In genomic region chr17:4789951-4790704, GRCh38 we compare ENCODE assay signal across 8 cellular contexts. TPM values are rescaled to one million over a fixed set of nuclear protein-coding genes. Genes with fewer than 3 reads are reported as not detected.
DNase-seq lines count a peak whose midpoint lies in the region; ATAC-seq, FAIRE-seq and TF ChIP-seq lines count a peak whose summit lies in the region.

No MANE protein-coding gene starts in this region.

- peak overlapping the region; percentile 78 for H3K4me3 Mint-ChIP-seq in activated naive CD8-positive, alpha-beta T cell treated with anti-CD3 and anti-CD28 coated beads, Interleukin-2, amount 50 U/mL, for 24 hours
- H3K4me3 Mint-ChIP-seq in type B pancreatic cell: peak overlapping the region; percentile 83

- no peaks in the 10 kb centered on the region for H4K20me1 ChIP-seq in SU-DHL-6 (ENCODE audit: low read depth, low read length)

- peaks cover 2% of the 10 kb centered on the region for H3K36me3 Mint-ChIP-seq in activated naive CD8-positive, alpha-beta T cell treated with anti-CD3 and anti-CD28 coated beads, Interleukin-2, amount 50 U/mL, for 24 hours (ENCODE audit: low read depth)
- H3K36me3 Mint-ChIP-seq in type B pancreatic cell: no peaks in the 10 kb centered on the region

- H3K27ac ChIP-seq in SU-DHL-6 (ENCODE audit: low read depth, low read length) (no peak overlapping the region), heart left ventricle (peak overlapping the region; percentile 90 to 99 (median 96))

- peaks cover 0 to 50% (median 36%) of the 10 kb centered on the region in 12 donors for H3K4me1 ChIP-seq in heart left ventricle

- intact Hi-C loops in heart left ventricle (cut with DNase I) (loop anchor here (1.0 to 10.0 kb wide), 10 partner anchors 43 to 99 kb away; partner anchors contain the start of genes MED11 (in 8 of the 10), ARRB2 (in 3 of the 10), CXCL16 (in 1 of the 10) and MINK1 (in 1 of the 10)), posterior cingulate gyrus (cut with DNase I) (loop anchor here (5.0 kb wide), 4 partner anchors 47 to 112 kb away; partner anchors contain the start of genes ARRB2, CHRNE and MED11)

- H3K9me2 ChIP-seq in SU-DHL-6 (replicated peaks; ENCODE audit: insufficient read depth, low read length): no peaks in the 10 kb centered on the region

- H3F3A ChIP-seq in SU-DHL-6 (ENCODE audit: insufficient read depth): 0 out of 2 replicates have a peak, but pooled peaks cover 5% of the 10 kb centered on the region

- DNase-seq in GM03348 (ENCODE audit: low spot score) (peak; percentile 96), H54 (ENCODE audit: insufficient read length, low spot score) (peak; percentile 88), MG63 (peak; percentile 76), heart left ventricle (peak; percentile 87 to 94 (median 91)), posterior cingulate gyrus (peak; percentile 72 to 97 (median 86)), type B pancreatic cell (ENCODE audit: extremely low spot score, unreplicated experiment) (peak; percentile 90)
- peak; percentile 87 for DNase-seq in activated naive CD8-positive, alpha-beta T cell treated with anti-CD3 and anti-CD28 coated beads, Interleukin-2, amount 50 U/mL, for 24 hours

- no peaks in the 10 kb centered on the region for H3K9me3 Mint-ChIP-seq in activated naive CD8-positive, alpha-beta T cell treated with anti-CD3 and anti-CD28 coated beads, Interleukin-2, amount 50 U/mL, for 24 hours
- H3K9me3 Mint-ChIP-seq in type B pancreatic cell: no peaks in the 10 kb centered on the region

- H3K4me1 Mint-ChIP-seq in activated naive CD8-positive, alpha-beta T cell treated with anti-CD3 and anti-CD28 coated beads, Interleukin-2, amount 50 U/mL, for 24 hours: peaks cover 27% of the 10 kb centered on the region
- peaks cover 14% of the 10 kb centered on the region for H3K4me1 Mint-ChIP-seq in type B pancreatic cell (ENCODE audit: unreplicated experiment)

- no peaks in the 10 kb centered on the region for H3K79me2 ChIP-seq in SU-DHL-6 (ENCODE audit: insufficient read depth, low read length)

- no peak for FAIRE-seq in H54 (lab: Jason Lieb, UNC)

- 0 to 1% (median 0%) methylated on average over 33 to 91 of the region's 91 CpGs for WGBS in heart left ventricle, 4 donors

- peak overlapping the region; percentile 35 for H3K27ac Mint-ChIP-seq in activated naive CD8-positive, alpha-beta T cell treated with anti-CD3 and anti-CD28 coated beads, Interleukin-2, amount 50 U/mL, for 24 hours
- peak overlapping the region; percentile 84 for H3K27ac Mint-ChIP-seq in type B pancreatic cell

- H3K27me3 ChIP-seq in MG63: no peaks in the 10 kb centered on the region
- H3K27me3 ChIP-seq in SU-DHL-6 (ENCODE audit: low read length): no peaks in the 10 kb centered on the region
- H3K27me3 ChIP-seq in heart left ventricle: peaks cover 0 to 15% (median 7%) of the 10 kb centered on the region in 9 donors

- H3K4me3 ChIP-seq in MG63 (peak overlapping the region; percentile 52), SU-DHL-6 (ENCODE audit: insufficient read depth, low read length, poor library complexity, severe bottlenecking) (peak overlapping the region; percentile 60), heart left ventricle (peak overlapping the region; percentile 49 to 95 (median 72))

- TF ChIP-seq POLR2A in H54 (IDR thresholded peaks at IDR 0.05; ENCODE audit: low read depth, low read length): peak; percentile 83
- TF ChIP-seq POLR2A in heart left ventricle (IDR thresholded peaks at IDR 0.05): peak in 1 of 2 donors; percentile 89

- peaks cover 43% of the 10 kb centered on the region for H3K27me3 Mint-ChIP-seq in activated naive CD8-positive, alpha-beta T cell treated with anti-CD3 and anti-CD28 coated beads, Interleukin-2, amount 50 U/mL, for 24 hours
- H3K27me3 Mint-ChIP-seq in type B pancreatic cell: peaks cover 12% of the 10 kb centered on the region

- H3K9ac ChIP-seq in SU-DHL-6 (ENCODE audit: low read length): peak overlapping the region; percentile 60

- H3K4me2 ChIP-seq in SU-DHL-6 (ENCODE audit: low read depth, low read length, poor library complexity, severe bottlenecking): peak overlapping the region; percentile 75

- peak overlapping the region; percentile 99 for H2AFZ ChIP-seq in SU-DHL-6 (ENCODE audit: low read depth, low read length, severe bottlenecking)

- ATAC-seq in activated naive CD8-positive, alpha-beta T cell treated with anti-CD3 and anti-CD28 coated beads, Interleukin-2, amount 50 U/mL, for 24 hours: peak; percentile 93
- ATAC-seq in heart left ventricle: peak; percentile 87 to 96 (median 94)

- H3K9me3 ChIP-seq in MG63: no peaks in the 10 kb centered on the region
- H3K9me3 ChIP-seq in SU-DHL-6 (ENCODE audit: insufficient read depth, low read length): no peaks in the 10 kb centered on the region
- no peaks in the 10 kb centered on the region for H3K9me3 ChIP-seq in heart left ventricle

- TF ChIP-seq CTCF in SU-DHL-6 (IDR thresholded peaks at IDR 0.05; ENCODE audit: insufficient read depth, low read length, poor library complexity, severe bottlenecking): peak; percentile 66
- TF ChIP-seq CTCF in heart left ventricle (IDR thresholded peaks at IDR 0.05): peak; percentile 58 to 88 (median 76)
- TF ChIP-seq CTCF in type B pancreatic cell (conservative IDR thresholded peaks at IDR 0.05): peak; percentile 83

- H3K36me3 ChIP-seq in MG63: no peaks in the 10 kb centered on the region
- no peaks in the 10 kb centered on the region for H3K36me3 ChIP-seq in SU-DHL-6 (ENCODE audit: low read length)
- no peaks in the 10 kb centered on the region for H3K36me3 ChIP-seq in heart left ventricle

RNA-seq across cellular contexts. Expression of gene GLTPD2, which starts 1.4 kb away (rescaled TPM):
- not detected in 2 replicates for total RNA-seq in MG63 (2014; rRNA removed; shearing (Covaris generic); ENCODE audit: low replicate concordance)
- total RNA-seq in heart left ventricle: not detected
- not detected for polyA plus RNA-seq in heart left ventricle
- 4.7 and 9.8 TPM in 2 replicates for total RNA-seq in type B pancreatic cell (ENCODE audit: low replicate concordance)

RNA-seq across cellular contexts. Expression of gene VMO1, which starts 4.0 kb away (rescaled TPM):
- total RNA-seq in MG63 (2014; rRNA removed; shearing (Covaris generic); ENCODE audit: low replicate concordance): not detected in 2 replicates
- 1 to 10 TPM in 4 of 9 donors, under 1 TPM in 2, not detected in 3; 0.48 to 1.9 (median 1.1) TPM for total RNA-seq in heart left ventricle
- 1 to 10 TPM in 1 of 2 donors, not detected in 1; 1.4 TPM for polyA plus RNA-seq in heart left ventricle
- 1.2 and 1.8 TPM in 2 replicates for total RNA-seq in type B pancreatic cell (ENCODE audit: low replicate concordance)

RNA-seq across cellular contexts. Expression of gene PSMB6, which starts 5.8 kb away (rescaled TPM):
- 149 and 177 TPM in 2 replicates for total RNA-seq in MG63 (2014; rRNA removed; shearing (Covaris generic); ENCODE audit: low replicate concordance)
- total RNA-seq in heart left ventricle (100 to 1,000 TPM; 143 to 320 (median 182) TPM), type B pancreatic cell (ENCODE audit: low replicate concordance) (117 and 124 TPM in 2 replicates)
- polyA plus RNA-seq in heart left ventricle: 100 to 1,000 TPM; 263 to 320 TPM

RNA-seq across cellular contexts. Expression of gene PLD2, which starts 16.8 kb away (rescaled TPM):
- 3.7 and 5.8 TPM in 2 replicates for total RNA-seq in MG63 (2014; rRNA removed; shearing (Covaris generic); ENCODE audit: low replicate concordance)
- total RNA-seq in heart left ventricle: 10 to 100 TPM in 2 of 9 donors, 1 to 10 TPM in 7; 5.5 to 17.9 (median 8.5) TPM
- 1 to 10 TPM; 5.3 to 8.6 TPM for polyA plus RNA-seq in heart left ventricle
- total RNA-seq in type B pancreatic cell (ENCODE audit: low replicate concordance): 58.7 and 69.3 TPM in 2 replicates
